10 cellular contexts compared by ENCODE assay signal in genomic region chr15:60006808-60007346, GRCh38. TPM values are rescaled to one million over a fixed set of nuclear protein-coding genes. Genes with fewer than 3 reads are reported as not detected.
DNase-seq lines count a peak whose midpoint lies in the region; ATAC-seq, FAIRE-seq and TF ChIP-seq lines count a peak whose summit lies in the region.
"Had no signal": no experiment of that assay in that cellular context is flagged by ENCODE, and none has a peak within 500 bp of the region (broad histone marks: within the 10 kb centered on the region; RNA-seq: fewer than 3 reads in every experiment).

No MANE protein-coding gene starts in this region.

- no peak for FAIRE-seq in keratinocyte (lab: Jason Lieb, UNC)

- H3K36me3 ChIP-seq in keratinocyte (ENCODE audit: control insufficient read depth in 2 of 2, extremely low read depth in 1 of 2, insufficient read depth in 2 of 2, low read length in 2 of 2), result no peaks in the 10 kb centered on the region
- H3K36me3 ChIP-seq in thoracic aorta, result no peaks in the 10 kb centered on the region

- TF ChIP-seq CTCF in keratinocyte (optimal IDR thresholded peaks at IDR 0.05 in 1 of 3, IDR thresholded peaks at IDR 0.05 in 1 of 3, conservative IDR thresholded peaks at IDR 0.05 in 1 of 3; ENCODE audit: extremely low read depth in 1 of 3, insufficient read depth in 2 of 3, low read length in 3 of 3) (no peak), thoracic aorta (IDR thresholded peaks at IDR 0.05) (no peak)

- H3K4me1 ChIP-seq in keratinocyte (ENCODE audit: control insufficient read depth, extremely low read depth, insufficient read depth, low read length) (peaks cover 19% of the 10 kb centered on the region), thoracic aorta (ENCODE audit: control insufficient read depth in 1 of 2, low read depth in 2 of 2) (peaks cover 17 to 33% of the 10 kb centered on the region in 2 donors)

- dilution Hi-C loops in keratinocyte (cut with MboI; ENCODE audit: extremely low pct_ligation_motif_present, low sequenced_read_pairs), result no loop called here

- DNase-seq in activated T-cell treated with anti-CD3 and anti-CD28 coated beads, Interleukin-2, amount 50 U/mL, for 24 hours, result no peak
- DNase-seq in activated T-cell treated with anti-CD3 and anti-CD28 coated beads, Interleukin-2, amount 50 U/mL, for 1 hour, result no peak
- no peak for DNase-seq in activated CD8-positive, alpha-beta T cell treated with anti-CD3 and anti-CD28 coated beads, Interleukin-2, amount 10 ng/mL, durations not matched to agents 7 days and 5 days
- DNase-seq in keratinocyte (ENCODE audit: low read depth, low spot score) (no peak), thoracic aorta (ENCODE audit: low spot score) (no peak), midbrain (lab: John Stamatoyannopoulos, UW) (no peak), AML-193 (lab: John Stamatoyannopoulos, UW) (no peak)
- DNase-seq: NCI-H2171 had no signal

- no peak for ATAC-seq in activated CD8-positive, alpha-beta T cell treated with anti-CD3 and anti-CD28 coated beads, Interleukin-2, amount 10 ng/mL, durations not matched to agents 7 days and 5 days
- ATAC-seq in thoracic aorta (ENCODE audit: insufficient number of reproducible peaks, low FRiP score, low read depth), result no peak
- no peak for ATAC-seq in GM18870 (IDR thresholded peaks at IDR 0.05; ENCODE audit: unreplicated experiment)

- H4K20me1 ChIP-seq in keratinocyte (ENCODE audit: control insufficient read depth, extremely low read depth, insufficient read depth, low read length), result peaks cover 4% of the 10 kb centered on the region

- H3K9me1 ChIP-seq in keratinocyte (ENCODE audit: control insufficient read depth, extremely low read depth, insufficient read depth, low read length), result no peaks in the 10 kb centered on the region

- peak overlapping the region; percentile 95 for H3K4me2 ChIP-seq in keratinocyte (ENCODE audit: control insufficient read depth, extremely low read depth, insufficient read depth, low read depth, low read length)

- POLR2A ChIA-PET in activated CD8-positive, alpha-beta T cell treated with anti-CD3 and anti-CD28 coated beads, Interleukin-2, amount 10 ng/mL, durations not matched to agents 7 days and 5 days (lab: Charles Lee), result no interaction called here

- H3K4me3 Mint-ChIP-seq in activated T-cell treated with anti-CD3 and anti-CD28 coated beads, Interleukin-2, amount 50 U/mL, for 24 hours, result peak overlapping the region; percentile 82
- peak overlapping the region; percentile 94 for H3K4me3 Mint-ChIP-seq in activated CD8-positive, alpha-beta T cell treated with anti-CD3 and anti-CD28 coated beads, Interleukin-2, amount 10 ng/mL, durations not matched to agents 7 days and 5 days

- H3K79me2 ChIP-seq in keratinocyte (ENCODE audit: control insufficient read depth, insufficient read depth, low read length), result no peaks in the 10 kb centered on the region

- CTCF ChIA-PET in activated CD8-positive, alpha-beta T cell treated with anti-CD3 and anti-CD28 coated beads, Interleukin-2, amount 10 ng/mL, durations not matched to agents 7 days and 5 days (lab: Charles Lee), result interaction anchor here (1.3 to 1.5 kb wide), 3 partner anchors 10 to 319 kb away, joined by 3 to 10 read pairs (median 6); no protein-coding TSS in a partner anchor

- H3K9me3 ChIP-seq in keratinocyte (ENCODE audit: control insufficient read depth, low read depth, low read length), result peaks cover 1% of the 10 kb centered on the region
- no peaks in the 10 kb centered on the region for H3K9me3 ChIP-seq in thoracic aorta

- no peak overlapping the region for H2AFZ ChIP-seq in keratinocyte (ENCODE audit: control insufficient read depth, low read length)

- H3K4me3 ChIP-seq in keratinocyte (ENCODE audit: control insufficient read depth in 2 of 3, extremely low read depth in 1 of 3, insufficient read depth in 2 of 3, low read depth in 1 of 3, low read length in 3 of 3) (peak overlapping the region in 2 of 3 experiments; percentile 74 to 83), thoracic aorta (peak overlapping the region; percentile 72)

- H3K27me3 ChIP-seq in keratinocyte (ENCODE audit: control insufficient read depth, extremely low read depth, insufficient read depth, low read length) (peaks cover 89% of the 10 kb centered on the region), thoracic aorta (replicated peaks; ENCODE audit: insufficient read depth) (peaks cover 29% of the 10 kb centered on the region)

- H3K27ac ChIP-seq in keratinocyte (ENCODE audit: control insufficient read depth, insufficient read depth, low read length), result no peak overlapping the region
- no peak overlapping the region for H3K27ac ChIP-seq in thoracic aorta

- H3K9me3 Mint-ChIP-seq in activated T-cell treated with anti-CD3 and anti-CD28 coated beads, Interleukin-2, amount 50 U/mL, for 24 hours, result no peaks in the 10 kb centered on the region
- no peaks in the 10 kb centered on the region for H3K9me3 Mint-ChIP-seq in activated CD8-positive, alpha-beta T cell treated with anti-CD3 and anti-CD28 coated beads, Interleukin-2, amount 10 ng/mL, durations not matched to agents 7 days and 5 days (ENCODE audit: insufficient read depth)

- H3K4me1 Mint-ChIP-seq in activated T-cell treated with anti-CD3 and anti-CD28 coated beads, Interleukin-2, amount 50 U/mL, for 24 hours (ENCODE audit: low read depth), result peaks cover 39% of the 10 kb centered on the region
- peaks cover 51% of the 10 kb centered on the region for H3K4me1 Mint-ChIP-seq in activated CD8-positive, alpha-beta T cell treated with anti-CD3 and anti-CD28 coated beads, Interleukin-2, amount 10 ng/mL, durations not matched to agents 7 days and 5 days (ENCODE audit: low read depth)

- H3K27ac Mint-ChIP-seq in activated T-cell treated with anti-CD3 and anti-CD28 coated beads, Interleukin-2, amount 50 U/mL, for 24 hours, result peak overlapping the region; percentile 87
- H3K27ac Mint-ChIP-seq in activated CD8-positive, alpha-beta T cell treated with anti-CD3 and anti-CD28 coated beads, Interleukin-2, amount 10 ng/mL, durations not matched to agents 7 days and 5 days, result peak overlapping the region; percentile 90

- H3K9ac ChIP-seq in keratinocyte (ENCODE audit: control insufficient read depth, extremely low read depth, insufficient read depth, low read length), result no peak overlapping the region

- peaks cover 2% of the 10 kb centered on the region for H3K36me3 Mint-ChIP-seq in activated T-cell treated with anti-CD3 and anti-CD28 coated beads, Interleukin-2, amount 50 U/mL, for 24 hours (ENCODE audit: low read depth)
- peaks cover 16% of the 10 kb centered on the region for H3K36me3 Mint-ChIP-seq in activated CD8-positive, alpha-beta T cell treated with anti-CD3 and anti-CD28 coated beads, Interleukin-2, amount 10 ng/mL, durations not matched to agents 7 days and 5 days (ENCODE audit: low read depth)

- peaks cover 97% of the 10 kb centered on the region for H3K27me3 Mint-ChIP-seq in activated T-cell treated with anti-CD3 and anti-CD28 coated beads, Interleukin-2, amount 50 U/mL, for 24 hours
- H3K27me3 Mint-ChIP-seq in activated CD8-positive, alpha-beta T cell treated with anti-CD3 and anti-CD28 coated beads, Interleukin-2, amount 10 ng/mL, durations not matched to agents 7 days and 5 days (ENCODE audit: low read depth), result peaks cover 88% of the 10 kb centered on the region

RNA-seq across cellular contexts. Expression of gene FOXB1, which starts 2.8 kb away (rescaled TPM):
- under 1 TPM; 0.50 to 0.52 TPM for total RNA-seq in activated CD8-positive, alpha-beta T cell treated with anti-CD3 and anti-CD28 coated beads, Interleukin-2, amount 10 ng/mL, durations not matched to agents 7 days and 5 days
- polyA plus RNA-seq in keratinocyte, result not detected in 3 replicates
- polyA plus RNA-seq in keratinocyte (2011; ENCODE audit: low read depth), result not detected
- not detected in 2 replicates for polyA plus RNA-seq in keratinocyte (2011; cell fraction: cytosol; rRNA removed)
- polyA plus RNA-seq in keratinocyte (2011; cell fraction: nucleus; rRNA removed), result not detected in 2 replicates
- polyA plus RNA-seq in keratinocyte (2012; ENCODE audit: low replicate concordance), result not detected in 2 replicates
- not detected in 3 replicates for polyA minus RNA-seq in keratinocyte
- polyA minus RNA-seq in keratinocyte (2011; cell fraction: cytosol; rRNA and poly(A)+ RNA removed), result not detected
- not detected in 2 replicates for polyA minus RNA-seq in keratinocyte (2011; cell fraction: nucleus; rRNA and poly(A)+ RNA removed)
- not detected for total RNA-seq in thoracic aorta
- total RNA-seq: lung microvascular endothelial cell had no signal
